Comparison of ENCODE assay signal across 2 cellular contexts in genomic region chr11:8822476-8822875, GRCh38.
TF ChIP-seq lines count a peak whose summit lies in the region.

No MANE protein-coding gene starts in this region.

TF ChIP-seq in GM23338, 12 proteins besides CTCF, POLR2A, EP300 and RAD21 (continued from another document):
- TF ChIP-seq ZNF462 (CRISPR knock-in tag; IDR thresholded peaks at IDR 0.05) = 0 out of 2 replicates have a peak, but pooled peaks have one; percentile 25

TF ChIP-seq in WTC11, 78 proteins besides CTCF, POLR2A, EP300 and RAD21 (continued from another document):
- no peak for TF ChIP-seq ARID4B (CRISPR knock-in tag; IDR thresholded peaks at IDR 0.05; ENCODE audit: borderline replicate concordance)
- no peak for TF ChIP-seq ERG (CRISPR knock-in tag; IDR thresholded peaks at IDR 0.05)
- no peak for TF ChIP-seq MLX (CRISPR knock-in tag; IDR thresholded peaks at IDR 0.05)
- TF ChIP-seq ZNF219 (CRISPR knock-in tag; IDR thresholded peaks at IDR 0.05; ENCODE audit: borderline replicate concordance) = no peak
- no peak for TF ChIP-seq CREM (CRISPR knock-in tag; IDR thresholded peaks at IDR 0.05)
